Comparison of ENCODE assay signal across 9 cellular contexts in the genomic region with DNA sequence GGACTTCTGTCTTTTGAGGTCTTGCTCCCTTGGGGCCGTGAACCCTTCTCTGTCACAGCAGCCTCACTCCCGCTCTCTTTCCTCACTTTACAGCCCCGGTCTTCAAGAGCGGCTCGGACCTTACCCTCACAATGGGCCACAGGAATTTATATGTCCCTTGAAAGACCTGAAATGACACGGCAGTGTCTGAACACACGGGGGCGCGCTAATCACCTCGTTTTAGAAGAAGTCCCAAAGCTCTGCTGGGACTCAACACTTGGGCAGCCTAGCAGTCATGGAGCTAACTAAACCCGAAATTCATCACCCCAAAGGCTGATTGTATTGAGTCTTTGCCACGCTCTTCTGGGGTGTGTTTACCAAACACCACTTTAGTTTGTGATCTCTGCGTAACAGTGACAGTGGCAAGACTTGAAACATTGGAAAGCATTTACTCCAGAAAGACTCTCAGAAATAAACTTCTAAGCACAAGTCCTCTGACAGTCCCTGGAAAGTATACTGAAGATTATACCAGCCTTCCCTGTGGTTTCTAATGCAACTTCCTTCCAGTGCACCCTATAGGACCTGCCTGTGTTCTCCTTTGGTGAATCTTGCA. TPM values are rescaled to one million over a fixed set of nuclear protein-coding genes. Genes with fewer than 3 reads are reported as not detected.
A peak's percentile ranks its signal among the peaks of the same experiment; 100 is the strongest.
DNase-seq lines count a peak whose midpoint lies in the region; ATAC-seq and TF ChIP-seq lines count a peak whose summit lies in the region.
"Had no signal": no experiment of that assay in that cellular context is flagged by ENCODE, and none has a peak within 500 bp of the region (broad histone marks: within the 10 kb centered on the region; RNA-seq: fewer than 3 reads in every experiment).

No MANE protein-coding gene starts in this region.

- TF ChIP-seq EP300 in Ishikawa (IDR thresholded peaks at IDR 0.05; ENCODE audit: borderline replicate concordance): no peak

- no peaks in the 10 kb centered on the region for H4K20me1 ChIP-seq in SU-DHL-6 (ENCODE audit: low read depth, low read length)

- no peak overlapping the region for H3K27ac ChIP-seq in SU-DHL-6 (ENCODE audit: low read depth, low read length)
- H3K27ac ChIP-seq in left lung: no peak overlapping the region

- peak; percentile 40 for DNase-seq in activated CD4-positive, CD25-positive, alpha-beta regulatory T cell treated with anti-CD3 and anti-CD28 coated beads, Interleukin-2, amount 50 U/mL, for 72 hours
- DNase-seq in cerebellar cortex (ENCODE audit: low spot score) (peak; percentile 60), left lung (peak; percentile 70 to 89)
- DNase-seq in stimulated activated CD4-positive, alpha-beta T cell treated with anti-CD3 and anti-CD28 coated beads, TNF-alpha, amount 100 ng/mL, for 24 hours (ENCODE audit: low read depth in 3 of 3): peak in 2 of 3 experiments; percentile 16 to 63

- H3K27me3 ChIP-seq in SU-DHL-6 (ENCODE audit: low read length): no peaks in the 10 kb centered on the region
- peaks cover 0 to 22% of the 10 kb centered on the region in 2 donors for H3K27me3 ChIP-seq in left lung

- H3K9ac ChIP-seq in SU-DHL-6 (ENCODE audit: low read length): no peak overlapping the region

- no peak for ATAC-seq in activated CD4-positive, CD25-positive, alpha-beta regulatory T cell treated with anti-CD3 and anti-CD28 coated beads, Interleukin-2, amount 50 U/mL, for 24 hours
- ATAC-seq in left lung (peak; percentile 88), HG03175 (IDR thresholded peaks at IDR 0.05; ENCODE audit: unreplicated experiment) (no peak)

- H3K79me2 ChIP-seq in SU-DHL-6 (ENCODE audit: insufficient read depth, low read length): no peaks in the 10 kb centered on the region

- no peaks in the 10 kb centered on the region for H3F3A ChIP-seq in SU-DHL-6 (ENCODE audit: insufficient read depth)

- 0 out of 2 replicates have a peak, but pooled peaks cover 3% of the 10 kb centered on the region for H3K9me3 ChIP-seq in SU-DHL-6 (ENCODE audit: insufficient read depth, low read length)
- H3K9me3 ChIP-seq in left lung: no peaks in the 10 kb centered on the region

- no peaks in the 10 kb centered on the region for H3K9me2 ChIP-seq in SU-DHL-6 (replicated peaks; ENCODE audit: insufficient read depth, low read length)

- no peak overlapping the region for H2AFZ ChIP-seq in SU-DHL-6 (ENCODE audit: low read depth, low read length, severe bottlenecking)

- H3K36me3 ChIP-seq in SU-DHL-6 (ENCODE audit: low read length) (no peaks in the 10 kb centered on the region), left lung (no peaks in the 10 kb centered on the region)

- intact Hi-C loops in left lung (cut with DNase I): no loop called here

- H3K4me1 ChIP-seq in left lung: peaks cover 0 to 6% of the 10 kb centered on the region in 2 donors

- H3K4me3 ChIP-seq in SU-DHL-6 (ENCODE audit: insufficient read depth, low read length, poor library complexity, severe bottlenecking) (no peak overlapping the region), left lung (no peak overlapping the region)

- TF ChIP-seq RAD21 in Ishikawa (IDR thresholded peaks at IDR 0.05; ENCODE audit: low read depth): peak; percentile 60

- peak; percentile 93 for TF ChIP-seq CTCF in SU-DHL-6 (IDR thresholded peaks at IDR 0.05; ENCODE audit: insufficient read depth, low read length, poor library complexity, severe bottlenecking)
- TF ChIP-seq CTCF in left lung (IDR thresholded peaks at IDR 0.05): peak; percentile 48 to 64

- no peak overlapping the region for H3K4me2 ChIP-seq in SU-DHL-6 (ENCODE audit: low read depth, low read length, poor library complexity, severe bottlenecking)

TF ChIP-seq in Ishikawa, 13 proteins besides CTCF, POLR2A, EP300 and RAD21:
- TF ChIP-seq FOXM1 (IDR thresholded peaks at IDR 0.05; ENCODE audit: borderline replicate concordance, low read depth): no peak
- no peak for TF ChIP-seq TAF1 (IDR thresholded peaks at IDR 0.05; ENCODE audit: low read depth)
- TF ChIP-seq CEBPB (IDR thresholded peaks at IDR 0.05): no peak
- no peak for TF ChIP-seq CREB1 (IDR thresholded peaks at IDR 0.05; ENCODE audit: low read depth)
- TF ChIP-seq, protein P1, sequence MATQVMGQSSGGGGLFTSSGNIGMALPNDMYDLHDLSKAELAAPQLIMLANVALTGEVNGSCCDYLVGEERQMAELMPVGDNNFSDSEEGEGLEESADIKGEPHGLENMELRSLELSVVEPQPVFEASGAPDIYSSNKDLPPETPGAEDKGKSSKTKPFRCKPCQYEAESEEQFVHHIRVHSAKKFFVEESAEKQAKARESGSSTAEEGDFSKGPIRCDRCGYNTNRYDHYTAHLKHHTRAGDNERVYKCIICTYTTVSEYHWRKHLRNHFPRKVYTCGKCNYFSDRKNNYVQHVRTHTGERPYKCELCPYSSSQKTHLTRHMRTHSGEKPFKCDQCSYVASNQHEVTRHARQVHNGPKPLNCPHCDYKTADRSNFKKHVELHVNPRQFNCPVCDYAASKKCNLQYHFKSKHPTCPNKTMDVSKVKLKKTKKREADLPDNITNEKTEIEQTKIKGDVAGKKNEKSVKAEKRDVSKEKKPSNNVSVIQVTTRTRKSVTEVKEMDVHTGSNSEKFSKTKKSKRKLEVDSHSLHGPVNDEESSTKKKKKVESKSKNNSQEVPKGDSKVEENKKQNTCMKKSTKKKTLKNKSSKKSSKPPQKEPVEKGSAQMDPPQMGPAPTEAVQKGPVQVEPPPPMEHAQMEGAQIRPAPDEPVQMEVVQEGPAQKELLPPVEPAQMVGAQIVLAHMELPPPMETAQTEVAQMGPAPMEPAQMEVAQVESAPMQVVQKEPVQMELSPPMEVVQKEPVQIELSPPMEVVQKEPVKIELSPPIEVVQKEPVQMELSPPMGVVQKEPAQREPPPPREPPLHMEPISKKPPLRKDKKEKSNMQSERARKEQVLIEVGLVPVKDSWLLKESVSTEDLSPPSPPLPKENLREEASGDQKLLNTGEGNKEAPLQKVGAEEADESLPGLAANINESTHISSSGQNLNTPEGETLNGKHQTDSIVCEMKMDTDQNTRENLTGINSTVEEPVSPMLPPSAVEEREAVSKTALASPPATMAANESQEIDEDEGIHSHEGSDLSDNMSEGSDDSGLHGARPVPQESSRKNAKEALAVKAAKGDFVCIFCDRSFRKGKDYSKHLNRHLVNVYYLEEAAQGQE (IDR thresholded peaks at IDR 0.05; ENCODE audit: low read depth): no peak
- no peak for TF ChIP-seq YY1 (IDR thresholded peaks at IDR 0.05; ENCODE audit: low read depth)
- no peak for TF ChIP-seq EGR1 (IDR thresholded peaks at IDR 0.05)
- TF ChIP-seq TEAD4 (IDR thresholded peaks at IDR 0.05): no peak
- TF ChIP-seq, protein P2, sequence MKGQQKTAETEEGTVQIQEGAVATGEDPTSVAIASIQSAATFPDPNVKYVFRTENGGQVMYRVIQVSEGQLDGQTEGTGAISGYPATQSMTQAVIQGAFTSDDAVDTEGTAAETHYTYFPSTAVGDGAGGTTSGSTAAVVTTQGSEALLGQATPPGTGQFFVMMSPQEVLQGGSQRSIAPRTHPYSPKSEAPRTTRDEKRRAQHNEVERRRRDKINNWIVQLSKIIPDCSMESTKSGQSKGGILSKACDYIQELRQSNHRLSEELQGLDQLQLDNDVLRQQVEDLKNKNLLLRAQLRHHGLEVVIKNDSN (IDR thresholded peaks at IDR 0.05): no peak
- no peak for TF ChIP-seq TCF12 (IDR thresholded peaks at IDR 0.05; ENCODE audit: low read depth)
- no peak for TF ChIP-seq ZBTB7A (IDR thresholded peaks at IDR 0.05; ENCODE audit: low read depth)
- TF ChIP-seq, protein P3, sequence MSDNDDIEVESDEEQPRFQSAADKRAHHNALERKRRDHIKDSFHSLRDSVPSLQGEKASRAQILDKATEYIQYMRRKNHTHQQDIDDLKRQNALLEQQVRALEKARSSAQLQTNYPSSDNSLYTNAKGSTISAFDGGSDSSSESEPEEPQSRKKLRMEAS (IDR thresholded peaks at IDR 0.05): no peak
- no peak for TF ChIP-seq NFIC (IDR thresholded peaks at IDR 0.05)
TF ChIP-seq in Ishikawa: peak in this region for 0.

RNA-seq across cellular contexts. Expression of a gene that starts 29.0 kb away (rescaled TPM):
- total RNA-seq in left lung: not detected
- total RNA-seq: glomerular endothelial cell had no signal

RNA-seq across cellular contexts. Expression of a gene that starts 35.2 kb away (rescaled TPM):
- total RNA-seq in left lung: 1,000 to 10,000 TPM; 1,065 to 1,514 TPM

RNA-seq across cellular contexts. Expression of a gene that starts 52.4 kb away (rescaled TPM):
- total RNA-seq in left lung: not detected
- total RNA-seq: glomerular endothelial cell had no signal

RNA-seq across cellular contexts. Expression of a gene that starts 57.1 kb away (rescaled TPM):
- not detected for total RNA-seq in left lung
- total RNA-seq: glomerular endothelial cell had no signal
